ENCODE assay signal across 1 cellular context in the genomic region with DNA sequence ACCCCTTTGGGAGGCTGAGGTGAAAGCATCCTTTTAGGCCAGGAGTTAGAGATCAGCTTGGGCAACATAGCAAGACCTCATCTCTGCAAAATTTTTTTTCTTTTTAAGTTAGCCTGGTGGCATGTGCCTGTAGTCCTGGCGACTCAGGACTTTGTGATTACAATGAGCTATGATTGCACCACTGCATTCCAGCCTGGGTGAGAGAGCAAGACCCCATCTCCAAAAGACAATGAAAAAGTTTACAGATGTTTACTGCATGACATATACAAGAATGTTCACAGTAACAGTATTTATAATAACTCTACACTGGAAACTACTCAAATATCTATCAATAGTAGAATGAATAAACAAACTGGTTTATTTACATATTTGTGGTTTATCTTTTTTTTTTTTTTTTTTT.
TF ChIP-seq lines count a peak whose summit lies in the region.

No MANE protein-coding gene starts in this region.

TF ChIP-seq in IMR-90, 13 proteins besides CTCF, POLR2A, EP300 and RAD21:
- no peak for TF ChIP-seq RCOR1 (IDR thresholded peaks at IDR 0.05; ENCODE audit: insufficient replicate concordance, low read length)
- TF ChIP-seq MAZ (IDR thresholded peaks at IDR 0.05; ENCODE audit: borderline replicate concordance, low read depth, low read length), result no peak
- TF ChIP-seq, protein P1, sequence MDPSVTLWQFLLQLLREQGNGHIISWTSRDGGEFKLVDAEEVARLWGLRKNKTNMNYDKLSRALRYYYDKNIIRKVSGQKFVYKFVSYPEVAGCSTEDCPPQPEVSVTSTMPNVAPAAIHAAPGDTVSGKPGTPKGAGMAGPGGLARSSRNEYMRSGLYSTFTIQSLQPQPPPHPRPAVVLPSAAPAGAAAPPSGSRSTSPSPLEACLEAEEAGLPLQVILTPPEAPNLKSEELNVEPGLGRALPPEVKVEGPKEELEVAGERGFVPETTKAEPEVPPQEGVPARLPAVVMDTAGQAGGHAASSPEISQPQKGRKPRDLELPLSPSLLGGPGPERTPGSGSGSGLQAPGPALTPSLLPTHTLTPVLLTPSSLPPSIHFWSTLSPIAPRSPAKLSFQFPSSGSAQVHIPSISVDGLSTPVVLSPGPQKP (IDR thresholded peaks at IDR 0.05; ENCODE audit: borderline replicate concordance, low read depth, low read length), result no peak
- peak; percentile 39 for TF ChIP-seq CEBPB (IDR thresholded peaks at IDR 0.05; ENCODE audit: low read depth, low read length)
